Comparison of ENCODE assay signal across 13 cellular contexts in the genomic region with DNA sequence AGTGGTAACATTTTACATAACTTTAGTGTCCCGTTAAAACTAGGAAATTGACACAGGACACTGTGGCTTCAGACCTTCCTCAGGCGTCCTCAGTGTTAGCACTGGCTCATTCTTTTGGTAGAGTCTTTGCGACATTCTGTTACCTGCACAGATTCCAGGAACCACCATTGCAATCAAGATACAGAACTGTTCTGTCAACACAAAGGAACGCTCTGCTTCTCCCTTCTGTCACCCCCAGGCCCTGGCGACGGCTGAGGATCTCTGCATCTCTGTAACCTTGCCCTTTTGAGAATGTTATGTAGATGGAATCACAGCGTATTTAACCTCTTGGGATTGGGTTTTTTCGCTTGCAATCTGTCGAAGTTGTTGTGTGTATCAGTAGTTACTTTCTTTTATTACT.
"Had no signal": no experiment of that assay in that cellular context is flagged by ENCODE, and none has a peak within 500 bp of the region (broad histone marks: within the 10 kb centered on the region; RNA-seq: fewer than 3 reads in every experiment).

No MANE protein-coding gene starts in this region.

- H3K27me3 ChIP-seq: esophagus squamous epithelium, tibial nerve had no signal

- ATAC-seq: activated T-cell treated with anti-CD3 and anti-CD28 coated beads, Interleukin-2, amount 50 U/mL, for 72 hours; psoas muscle; right cardiac atrium had no signal

- H3K4me3 ChIP-seq: esophagus squamous epithelium, psoas muscle, skin epidermis, tibial nerve had no signal

- DNase-seq: activated CD4-positive, alpha-beta T cell treated with anti-CD3 and anti-CD28 coated beads, Interleukin-2, amount 50 U/mL, for 1 hour; activated CD4-positive, CD25-positive, alpha-beta regulatory T cell treated with anti-CD3 and anti-CD28 coated beads, Interleukin-2, amount 50 U/mL, for 72 hours; activated effector memory CD4-positive, alpha-beta T cell treated with anti-CD3 and anti-CD28 coated beads, Interleukin-2, amount 50 U/mL, for 16 hours; activated T-cell treated with anti-CD3 and anti-CD28 coated beads, Interleukin-2, amount 50 U/mL, for 72 hours; effector CD8-positive, alpha-beta T cell; esophagus squamous epithelium; midbrain; psoas muscle; stimulated activated CD4-positive, alpha-beta T cell treated with anti-CD3 and anti-CD28 coated beads, Interleukin-15, amount 100 ng/mL, for 24 hours; stimulated activated CD4-positive, alpha-beta T cell treated with anti-CD3 and anti-CD28 coated beads, Interleukin-2, amount 100 ng/mL, for 48 hours had no signal

- H3K9me3 ChIP-seq: esophagus squamous epithelium, psoas muscle had no signal

- H3K27ac ChIP-seq: esophagus squamous epithelium, psoas muscle, skin epidermis, tibial nerve had no signal
